9 cellular contexts compared by ENCODE assay signal in the genomic region with DNA sequence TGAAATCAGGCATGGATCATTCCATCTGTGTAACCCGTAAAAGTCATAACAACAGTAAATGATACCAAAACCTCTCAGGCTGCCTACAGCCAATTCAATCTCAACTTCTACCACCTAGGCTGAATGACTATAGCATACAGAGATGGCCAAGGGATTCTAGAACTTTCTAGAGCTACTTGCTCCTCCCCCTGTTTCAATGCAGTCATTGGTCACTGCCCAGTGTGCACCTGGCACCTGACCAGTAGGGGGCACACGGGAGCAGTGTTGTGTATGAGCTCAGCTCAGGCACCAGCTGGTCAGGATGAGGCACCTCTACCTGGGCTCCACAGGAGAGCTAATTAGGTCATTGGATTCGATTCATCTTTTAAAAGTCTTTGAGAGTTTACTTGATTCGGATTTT.
DNase-seq lines count a peak whose midpoint lies in the region; ATAC-seq and TF ChIP-seq lines count a peak whose summit lies in the region.
"Had no signal": no experiment of that assay in that cellular context is flagged by ENCODE, and none has a peak within 500 bp of the region (broad histone marks: within the 10 kb centered on the region; RNA-seq: fewer than 3 reads in every experiment).

No MANE protein-coding gene starts in this region.

- H3K9ac ChIP-seq in parathyroid adenoma = no peak overlapping the region

- H3K4me3 Mint-ChIP-seq in chondrocyte (ENCODE audit: unreplicated experiment) = no peak overlapping the region
- H3K4me3 Mint-ChIP-seq: activated naive CD8-positive, alpha-beta T cell had no signal

- peak; percentile 37 for DNase-seq in CMK (ENCODE audit: low read depth)
- DNase-seq in T-helper 2 cell = peak in 3 of 5 experiments; percentile 2 to 56 (median 25)
- no peak for DNase-seq in chondrocyte (ENCODE audit: low spot score)
- DNase-seq in medulla oblongata (ENCODE audit: extremely low spot score) = no peak
- no peak for DNase-seq in activated gamma-delta T cell treated with Interleukin-2 at 50 U/mL for 16 hours

- peak; percentile 59 for ATAC-seq in GM18873 (IDR thresholded peaks at IDR 0.05; ENCODE audit: low FRiP score, unreplicated experiment)
- ATAC-seq in HG03460 (IDR thresholded peaks at IDR 0.05; ENCODE audit: unreplicated experiment) = peak; percentile 49

- H3K9me3 ChIP-seq in parathyroid adenoma (ENCODE audit: control insufficient read depth, low read length) = no peaks in the 10 kb centered on the region

- H3K4me1 ChIP-seq in parathyroid adenoma = peaks cover 18% of the 10 kb centered on the region

- no peaks in the 10 kb centered on the region for H3K36me3 Mint-ChIP-seq in chondrocyte (ENCODE audit: low read depth)
- H3K36me3 Mint-ChIP-seq: activated naive CD8-positive, alpha-beta T cell had no signal

- no peaks in the 10 kb centered on the region for H3K36me3 ChIP-seq in parathyroid adenoma (ENCODE audit: control insufficient read depth, insufficient read depth, low read length)

- H3K27ac Mint-ChIP-seq in chondrocyte (ENCODE audit: unreplicated experiment) = no peak overlapping the region
- H3K27ac Mint-ChIP-seq: activated naive CD8-positive, alpha-beta T cell had no signal

- no peak overlapping the region for H3K4me2 ChIP-seq in parathyroid adenoma (ENCODE audit: low read length)

- TF ChIP-seq CTCF in chondrocyte (IDR thresholded peaks at IDR 0.05) (peak; percentile 71), parathyroid adenoma (IDR thresholded peaks at IDR 0.05) (peak; percentile 53)

- H3K4me3 ChIP-seq in parathyroid adenoma (ENCODE audit: low read depth, low read length) = no peak overlapping the region

- H3K4me1 Mint-ChIP-seq in chondrocyte (ENCODE audit: low read depth) = peaks cover 6% of the 10 kb centered on the region

- H3K27me3 ChIP-seq in parathyroid adenoma (ENCODE audit: control insufficient read depth, insufficient read depth, low read length) = no peaks in the 10 kb centered on the region

- H3K79me2 ChIP-seq in parathyroid adenoma = peaks cover 56% of the 10 kb centered on the region

- no peaks in the 10 kb centered on the region for H3K27me3 Mint-ChIP-seq in chondrocyte (ENCODE audit: low read depth)
- H3K27me3 Mint-ChIP-seq: activated naive CD8-positive, alpha-beta T cell had no signal

- peak overlapping the region; percentile 9 for H3K27ac ChIP-seq in parathyroid adenoma

- H3K9me3 Mint-ChIP-seq in chondrocyte (ENCODE audit: low read depth) = no peaks in the 10 kb centered on the region

- H2AFZ ChIP-seq in parathyroid adenoma = no peak overlapping the region

Comparison
In these comparisons a context has a peak if more than half of its experiments do, and no peak if none do; other contexts are left out.
1. DNase-seq: peak in CMK (single experiment) and T-helper 2 cell (3 of 5); none in chondrocyte (single experiment), medulla oblongata (single experiment) and activated gamma-delta T cell treated with Interleukin-2 at 50 U/mL for 16 hours (single experiment).